Comparison of ENCODE assay signal across 11 cellular contexts in genomic region chr6:107698146-107698545, GRCh38.
DNase-seq lines count a peak whose midpoint lies in the region; ATAC-seq lines count a peak whose summit lies in the region.
"Had no signal": no experiment of that assay in that cellular context is flagged by ENCODE, and none has a peak within 500 bp of the region (broad histone marks: within the 10 kb centered on the region; RNA-seq: fewer than 3 reads in every experiment).

No MANE protein-coding gene starts in this region.

- no peak for ATAC-seq in HG03175 (IDR thresholded peaks at IDR 0.05; ENCODE audit: unreplicated experiment)
- ATAC-seq: esophagus mucosa, Panc1 had no signal

- DNase-seq in EL = peak; percentile 95
- peak; percentile 99 for DNase-seq in LHCN-M2 (ENCODE audit: low read depth)
- DNase-seq in fibroblast of gingiva (ENCODE audit: low read depth) = peak; percentile 49
- DNase-seq in renal cortical epithelial cell (ENCODE audit: low read depth) = peak; percentile 79
- no peak for DNase-seq in cerebellar cortex (ENCODE audit: low spot score)
- no peak for DNase-seq in activated CD4-positive, CD25-positive, alpha-beta regulatory T cell (lab: John Stamatoyannopoulos, UW)
- DNase-seq: DMS79; stimulated activated CD4-positive, alpha-beta T cell treated with anti-CD3 and anti-CD28 coated beads, Interleukin-2, amount 100 ng/mL, for 48 hours had no signal

Comparison
In these comparisons a context has a peak if more than half of its experiments do, and no peak if none do; other contexts are left out.
1. DNase-seq: peak in EL (single experiment), LHCN-M2 (single experiment), fibroblast of gingiva (single experiment) and renal cortical epithelial cell (single experiment); none in cerebellar cortex (single experiment) and activated CD4-positive, CD25-positive, alpha-beta regulatory T cell (0 of 4).